ENCODE assay signal across 28 cellular contexts in genomic region chr12:38898001-38898684, GRCh38. TPM values are rescaled to one million over a fixed set of nuclear protein-coding genes. Genes with fewer than 3 reads are reported as not detected.
DNase-seq lines count a peak whose midpoint lies in the region; ATAC-seq, FAIRE-seq and TF ChIP-seq lines count a peak whose summit lies in the region.
"Had no signal": no experiment of that assay in that cellular context is flagged by ENCODE, and none has a peak within 500 bp of the region (broad histone marks: within the 10 kb centered on the region; RNA-seq: fewer than 3 reads in every experiment).

No MANE protein-coding gene starts in this region.

- no peaks in the 10 kb centered on the region for H3K36me3 ChIP-seq in cardiac muscle cell
- H3K36me3 ChIP-seq in left ventricle myocardium inferior, result no peaks in the 10 kb centered on the region
- no peaks in the 10 kb centered on the region for H3K36me3 ChIP-seq in pancreas
- H3K36me3 ChIP-seq: thoracic aorta had no signal

- H3K27ac Mint-ChIP-seq in stimulated activated naive B cell treated with anti-CD40 and anti-IgM and Interleukin-4, amounts not matched to agents 10 μg/mL and 1 μg/mL and 100 μg/mL, for 72 hours, result no peak overlapping the region
- H3K27ac Mint-ChIP-seq: activated naive CD8-positive, alpha-beta T cell treated with anti-CD3 and anti-CD28 coated beads for 36 hours; progenitor cell of endocrine pancreas had no signal

- peak overlapping the region; percentile 1 for H3K27ac ChIP-seq in cardiac muscle cell
- no peak overlapping the region for H3K27ac ChIP-seq in left ventricle myocardium inferior (replicated peaks)
- H3K27ac ChIP-seq in pancreas, result no peak overlapping the region
- H3K27ac ChIP-seq: dorsolateral prefrontal cortex, RWPE1, thoracic aorta had no signal

- TF ChIP-seq CTCF in cardiac muscle cell (IDR thresholded peaks at IDR 0.05; ENCODE audit: low read depth, low read length), result no peak
- no peak for TF ChIP-seq CTCF in left ventricle myocardium inferior (IDR thresholded peaks at IDR 0.05; ENCODE audit: borderline replicate concordance)
- TF ChIP-seq CTCF in pancreas (IDR thresholded peaks at IDR 0.05), result no peak

- 74 to 79% methylated on average over 2 of the region's 2 CpGs for WGBS in pancreas, 2 donors

- intact Hi-C loops in left ventricle myocardium inferior (cut with micrococcal nuclease) (no loop called here), pancreas (cut with DNase I) (no loop called here)

- H3K27me3 ChIP-seq in cardiac muscle cell (no peaks in the 10 kb centered on the region), left ventricle myocardium inferior (ENCODE audit: low read depth) (no peaks in the 10 kb centered on the region), pancreas (no peaks in the 10 kb centered on the region)
- H3K27me3 ChIP-seq: dorsolateral prefrontal cortex had no signal

- H3K4me1 ChIP-seq in cardiac muscle cell (ENCODE audit: low read depth), result no peaks in the 10 kb centered on the region
- peaks cover 45% of the 10 kb centered on the region for H3K4me1 ChIP-seq in left ventricle myocardium inferior
- peaks cover 0 to 3% (median 2%) of the 10 kb centered on the region in 3 donors for H3K4me1 ChIP-seq in pancreas

- ATAC-seq in stimulated activated naive B cell treated with anti-CD40 and anti-IgM and Interleukin-4, amounts not matched to agents 10 μg/mL and 1 μg/mL and 100 μg/mL, for 72 hours (replicated peaks), result no peak
- ATAC-seq in pancreas (no peak), GM18861 (IDR thresholded peaks at IDR 0.05; ENCODE audit: unreplicated experiment) (no peak)
- ATAC-seq: stimulated activated naive CD8-positive, alpha-beta T cell treated with anti-CD3 and anti-CD28 coated beads, Interleukin-15, Interleukin-2, amounts not matched to agents 100 U/mL and 50 U/mL, for 24 hours had no signal

- H3K4me1 Mint-ChIP-seq in stimulated activated naive B cell treated with anti-CD40 and anti-IgM and Interleukin-4, amounts not matched to agents 10 μg/mL and 1 μg/mL and 100 μg/mL, for 72 hours, result peaks cover 1 to 11% of the 10 kb centered on the region in 2 donors
- H3K4me1 Mint-ChIP-seq: activated naive CD8-positive, alpha-beta T cell treated with anti-CD3 and anti-CD28 coated beads for 36 hours had no signal

- H3K4me3 ChIP-seq in cardiac muscle cell (no peak overlapping the region), left ventricle myocardium inferior (no peak overlapping the region), pancreas (no peak overlapping the region)
- H3K4me3 ChIP-seq: dorsolateral prefrontal cortex, lung, thoracic aorta had no signal

- FAIRE-seq in pancreas (lab: Jason Lieb, UNC), result no peak
- FAIRE-seq: astrocyte, endothelial cell of umbilical vein had no signal

- DNase-seq in cardiac muscle cell (ENCODE audit: low read depth in 1 of 2, low spot score in 1 of 2) (peak; percentile 18), left ventricle myocardium inferior (no peak), cerebellar cortex (ENCODE audit: low spot score) (peak; percentile 12), left kidney (ENCODE audit: low read depth, low spot score) (peak; percentile 39), pancreas (no peak), foreskin melanocyte (no peak)
- no peak for DNase-seq in stimulated activated naive B cell treated with anti-CD40 and anti-IgM and Interleukin-4, amounts not matched to agents 10 μg/mL and 1 μg/mL and 100 μg/mL, for 72 hours
- DNase-seq: 8988T; activated CD8-positive, alpha-beta memory T cell treated with anti-CD3 and anti-CD28 coated beads for 24 hours; activated effector memory CD4-positive, alpha-beta T cell treated with anti-CD3 and anti-CD28 coated beads, Interleukin-2, amount 50 U/mL, for 16 hours; activated naive CD8-positive, alpha-beta T cell treated with anti-CD3 and anti-CD28 coated beads for 36 hours; AML-193; CD4-positive, alpha-beta memory T cell; dorsolateral prefrontal cortex; NCI-H1436; NCI-H2081 treated with DMSO at 0.1 percent for 48 hours; NCI-H774; SK-N-SH; stimulated activated naive CD8-positive, alpha-beta T cell treated with anti-CD3 and anti-CD28 coated beads, Interleukin-15, Interleukin-2, amounts not matched to agents 100 U/mL and 50 U/mL, for 24 hours; T-helper 2 cell had no signal

- peaks cover 0 to 4% of the 10 kb centered on the region in 2 donors for H3K36me3 Mint-ChIP-seq in stimulated activated naive B cell treated with anti-CD40 and anti-IgM and Interleukin-4, amounts not matched to agents 10 μg/mL and 1 μg/mL and 100 μg/mL, for 72 hours
- H3K36me3 Mint-ChIP-seq: activated naive CD8-positive, alpha-beta T cell treated with anti-CD3 and anti-CD28 coated beads for 36 hours; CD4-positive, alpha-beta memory T cell had no signal

- H3K9me3 ChIP-seq in cardiac muscle cell (ENCODE audit: low read depth), result no peaks in the 10 kb centered on the region
- H3K9me3 ChIP-seq in left ventricle myocardium inferior (replicated peaks), result no peaks in the 10 kb centered on the region
- no peaks in the 10 kb centered on the region for H3K9me3 ChIP-seq in pancreas
- H3K9me3 ChIP-seq: SK-N-SH, thoracic aorta had no signal

- H3K9me3 Mint-ChIP-seq in stimulated activated naive B cell treated with anti-CD40 and anti-IgM and Interleukin-4, amounts not matched to agents 10 μg/mL and 1 μg/mL and 100 μg/mL, for 72 hours, result no peaks in the 10 kb centered on the region
- H3K9me3 Mint-ChIP-seq: activated naive CD8-positive, alpha-beta T cell treated with anti-CD3 and anti-CD28 coated beads for 36 hours; central memory CD8-positive, alpha-beta T cell had no signal

- no peaks in the 10 kb centered on the region for H3K27me3 Mint-ChIP-seq in stimulated activated naive B cell treated with anti-CD40 and anti-IgM and Interleukin-4, amounts not matched to agents 10 μg/mL and 1 μg/mL and 100 μg/mL, for 72 hours
- H3K27me3 Mint-ChIP-seq: activated naive CD8-positive, alpha-beta T cell treated with anti-CD3 and anti-CD28 coated beads for 36 hours; CD4-positive, alpha-beta memory T cell; central memory CD8-positive, alpha-beta T cell; progenitor cell of endocrine pancreas had no signal

- no peak overlapping the region for H3K4me3 Mint-ChIP-seq in stimulated activated naive B cell treated with anti-CD40 and anti-IgM and Interleukin-4, amounts not matched to agents 10 μg/mL and 1 μg/mL and 100 μg/mL, for 72 hours
- H3K4me3 Mint-ChIP-seq: activated naive CD8-positive, alpha-beta T cell treated with anti-CD3 and anti-CD28 coated beads for 36 hours; CD4-positive, alpha-beta memory T cell; central memory CD8-positive, alpha-beta T cell had no signal

RNA-seq across cellular contexts. Expression of gene CPNE8, which starts 7.2 kb away (rescaled TPM):
- total RNA-seq in cardiac muscle cell, result 0.60 and 0.81 TPM in 2 replicates
- polyA plus RNA-seq in cardiac muscle cell, result 0.12 and 0.42 TPM in 2 replicates
- total RNA-seq in left ventricle myocardium inferior, result 7.2 TPM
- 1 to 10 TPM; 2.7 to 6.8 (median 4.7) TPM for total RNA-seq in pancreas
- 1 to 10 TPM; 4.4 to 5.7 TPM for polyA plus RNA-seq in pancreas
- polyA plus RNA-seq: SK-N-SH had no signal

Comparison
In these comparisons a context has a peak if more than half of its experiments do, and no peak if none do; other contexts are left out.
1. DNase-seq: peak in cardiac muscle cell (2 of 2), cerebellar cortex (single experiment) and left kidney (single experiment); none in left ventricle myocardium inferior (single experiment), stimulated activated naive B cell treated with anti-CD40 and anti-IgM and Interleukin-4, amounts not matched to agents 10 μg/mL and 1 μg/mL and 100 μg/mL, for 72 hours (single experiment), pancreas (0 of 6) and foreskin melanocyte (single experiment).